In genomic region chr4:97028785-97029184, GRCh38 we compare ENCODE assay signal across 32 cellular contexts.
"Had no signal": no experiment of that assay in that cellular context is flagged by ENCODE, and none has a peak within 500 bp of the region (broad histone marks: within the 10 kb centered on the region; RNA-seq: fewer than 3 reads in every experiment).

No MANE protein-coding gene starts in this region.

- H3K4me3 ChIP-seq: ovary, psoas muscle, skin epidermis, smooth muscle cell, spleen, thoracic aorta, thyroid gland, tibial nerve, upper lobe of left lung, vagina had no signal

- FAIRE-seq: urothelium cell line had no signal

- H2AFZ ChIP-seq: parathyroid adenoma had no signal

- ATAC-seq: naive thymus-derived CD8-positive, alpha-beta T cell; natural killer cell treated with Interleukin-12 subunit alpha and Interleukin-12 subunit beta and Interleukin-15 and Interleukin-18, amount 100 ng/mL, for 72 hours; psoas muscle; right cardiac atrium; sciatic nerve; stimulated activated memory B cell treated with anti-CD40 and anti-IgM and Interleukin-4, amounts not matched to agents 10 μg/mL and 1 μg/mL and 100 μg/mL, for 72 hours; stimulated activated naive CD8-positive, alpha-beta T cell treated with anti-CD3 and anti-CD28 coated beads, Interleukin-15, amount 100 ng/mL, for 72 hours; stimulated activated naive CD8-positive, alpha-beta T cell treated with anti-CD3 and anti-CD28 coated beads, Interleukin-15, Interleukin-2, amounts not matched to agents 100 U/mL and 50 U/mL, for 24 hours had no signal

- H3K4me1 Mint-ChIP-seq: naive thymus-derived CD8-positive, alpha-beta T cell; stimulated activated memory B cell treated with anti-CD40 and anti-IgM and Interleukin-4, amounts not matched to agents 10 μg/mL and 1 μg/mL and 100 μg/mL, for 72 hours; stimulated activated naive CD8-positive, alpha-beta T cell treated with anti-CD3 and anti-CD28 coated beads, Interleukin-15, amount 100 ng/mL, for 72 hours had no signal

- H3K27me3 Mint-ChIP-seq: natural killer cell treated with Interleukin-12 subunit alpha and Interleukin-12 subunit beta and Interleukin-15 and Interleukin-18, amount 100 ng/mL, for 72 hours; progenitor cell of endocrine pancreas; stimulated activated memory B cell treated with anti-CD40 and anti-IgM and Interleukin-4, amounts not matched to agents 10 μg/mL and 1 μg/mL and 100 μg/mL, for 72 hours; stimulated activated naive CD8-positive, alpha-beta T cell treated with anti-CD3 and anti-CD28 coated beads, Interleukin-15, amount 100 ng/mL, for 72 hours had no signal

- H3K36me3 ChIP-seq: neutrophil, ovary, spleen, thoracic aorta, thyroid gland, tibial nerve, upper lobe of left lung, vagina had no signal

- H3K9me3 ChIP-seq: neutrophil, ovary, psoas muscle, spleen, thoracic aorta, thyroid gland, tibial nerve, upper lobe of left lung, vagina had no signal

- DNase-seq: naive thymus-derived CD8-positive, alpha-beta T cell; nephron progenitor cell; nucleus accumbens; ovary; posterior cingulate gyrus; psoas muscle; right cardiac atrium; spleen; stimulated activated CD4-positive, alpha-beta T cell treated with anti-CD3 and anti-CD28 coated beads, Interleukin-12 subunit alpha, Interleukin-12 subunit beta, amount 100 ng/mL, for 4 hours; stimulated activated CD4-positive, alpha-beta T cell treated with anti-CD3 and anti-CD28 coated beads, Interleukin-1b, Interleukin-23, amount 100 ng/mL, for 48 hours; stimulated activated CD4-positive, alpha-beta T cell treated with anti-CD3 and anti-CD28 coated beads, Interleukin-4, amount 100 ng/mL, for 1 hour; stimulated activated CD4-positive, alpha-beta T cell treated with anti-CD3 and anti-CD28 coated beads, Interleukin-4, amount 100 ng/mL, for 4 hours; stimulated activated CD8-positive, alpha-beta memory T cell treated with anti-CD3 and anti-CD28 coated beads, Interleukin-4, amount 100 ng/mL, for 48 hours; stimulated activated naive CD4-positive, alpha-beta T cell; stimulated activated naive CD8-positive, alpha-beta T cell treated with anti-CD3 and anti-CD28 coated beads, Interleukin-15, amount 100 ng/mL, for 72 hours; stimulated activated naive CD8-positive, alpha-beta T cell treated with anti-CD3 and anti-CD28 coated beads, Interleukin-15, Interleukin-2, amounts not matched to agents 100 U/mL and 50 U/mL, for 24 hours; thyroid gland; trophoblast cell; upper lobe of left lung had no signal

- H3K79me2 ChIP-seq: parathyroid adenoma had no signal

- H3K4me3 Mint-ChIP-seq: naive thymus-derived CD8-positive, alpha-beta T cell; natural killer cell treated with Interleukin-12 subunit alpha and Interleukin-12 subunit beta and Interleukin-15 and Interleukin-18, amount 100 ng/mL, for 72 hours; nephron progenitor cell; neural crest cell; stimulated activated memory B cell treated with anti-CD40 and anti-IgM and Interleukin-4, amounts not matched to agents 10 μg/mL and 1 μg/mL and 100 μg/mL, for 72 hours; stimulated activated naive CD8-positive, alpha-beta T cell treated with anti-CD3 and anti-CD28 coated beads, Interleukin-15, amount 100 ng/mL, for 72 hours had no signal

- H3K9ac ChIP-seq: parathyroid adenoma had no signal

- H3K4me1 ChIP-seq: parathyroid adenoma, psoas muscle, spleen, thyroid gland, tibial nerve, upper lobe of left lung, vagina had no signal

- H3K9me3 Mint-ChIP-seq: nephron progenitor cell; neural crest cell; stimulated activated memory B cell treated with anti-CD40 and anti-IgM and Interleukin-4, amounts not matched to agents 10 μg/mL and 1 μg/mL and 100 μg/mL, for 72 hours had no signal

- H3K27ac Mint-ChIP-seq: naive thymus-derived CD8-positive, alpha-beta T cell; natural killer cell treated with Interleukin-12 subunit alpha and Interleukin-12 subunit beta and Interleukin-15 and Interleukin-18, amount 100 ng/mL, for 72 hours; progenitor cell of endocrine pancreas; stimulated activated memory B cell treated with anti-CD40 and anti-IgM and Interleukin-4, amounts not matched to agents 10 μg/mL and 1 μg/mL and 100 μg/mL, for 72 hours; stimulated activated naive CD8-positive, alpha-beta T cell treated with anti-CD3 and anti-CD28 coated beads, Interleukin-15, amount 100 ng/mL, for 72 hours had no signal

- H3K27ac ChIP-seq: neutrophil, ovary, parathyroid adenoma, psoas muscle, skin epidermis, spleen, thoracic aorta, thyroid gland, tibial nerve, upper lobe of left lung, vagina had no signal

- H3K4me2 ChIP-seq: smooth muscle cell had no signal

- H3K27me3 ChIP-seq: neutrophil, ovary, spleen, thyroid gland, tibial nerve, upper lobe of left lung, vagina had no signal

- H3K36me3 Mint-ChIP-seq: naive thymus-derived CD8-positive, alpha-beta T cell; natural killer cell treated with Interleukin-12 subunit alpha and Interleukin-12 subunit beta and Interleukin-15 and Interleukin-18, amount 100 ng/mL, for 72 hours; stimulated activated memory B cell treated with anti-CD40 and anti-IgM and Interleukin-4, amounts not matched to agents 10 μg/mL and 1 μg/mL and 100 μg/mL, for 72 hours had no signal
